Comparison of ENCODE assay signal across 8 cellular contexts in genomic region chr14:102917469-102918211, GRCh38. TPM values are rescaled to one million over a fixed set of nuclear protein-coding genes. Genes with fewer than 3 reads are reported as not detected.
DNase-seq lines count a peak whose midpoint lies in the region; ATAC-seq and TF ChIP-seq lines count a peak whose summit lies in the region.

No MANE protein-coding gene starts in this region.

- H3K4me1 ChIP-seq in lower lobe of right lung, result no peaks in the 10 kb centered on the region

- H3K27me3 Mint-ChIP-seq in WTC11 (ENCODE audit: low read depth), result no peaks in the 10 kb centered on the region

- peak; percentile 29 for DNase-seq in DMS79 (lab: John Stamatoyannopoulos, UW)
- DNase-seq in WTC11 (ENCODE audit: low spot score), result peak; percentile 84
- peak; percentile 52 to 54 for DNase-seq in cardiac fibroblast (ENCODE audit: low read depth in 2 of 2)
- peak; percentile 66 for DNase-seq in lower lobe of right lung
- DNase-seq in stimulated activated CD8-positive, alpha-beta memory T cell treated with anti-CD3 and anti-CD28 coated beads, Interleukin-4, amount 100 ng/mL, for 48 hours, result peak; percentile 84
- DNase-seq in NCI-H226, result no peak

- H3K4me3 ChIP-seq in cardiac fibroblast (replicated peaks in 1 of 2; ENCODE audit: low read depth in 2 of 2, low read length in 2 of 2) (no peak overlapping the region), lower lobe of right lung (no peak overlapping the region)

- H3K4me3 Mint-ChIP-seq in WTC11, result no peak overlapping the region

- CTCF ChIA-PET in WTC11 (lab: Charles Lee), result interaction anchor here (0.5 to 2.7 kb wide), 15 partner anchors 10 to 393 kb away, joined by 3 to 14 read pairs (median 3); no protein-coding TSS in a partner anchor

- H3K36me3 ChIP-seq in lower lobe of right lung, result no peaks in the 10 kb centered on the region

- ATAC-seq in WTC11 (peak; percentile 77), lower lobe of right lung (peak; percentile 10 to 50), HG03571 (IDR thresholded peaks at IDR 0.05; ENCODE audit: unreplicated experiment) (no peak)

- no peak overlapping the region for H3K27ac Mint-ChIP-seq in WTC11

- no peaks in the 10 kb centered on the region for H3K36me3 Mint-ChIP-seq in WTC11

- H3K27ac ChIP-seq in lower lobe of right lung, result no peak overlapping the region

- no peaks in the 10 kb centered on the region for H3K9me3 Mint-ChIP-seq in WTC11

- H3K4me1 Mint-ChIP-seq in WTC11, result no peaks in the 10 kb centered on the region

- TF ChIP-seq EP300 in Ishikawa (IDR thresholded peaks at IDR 0.05; ENCODE audit: borderline replicate concordance), result no peak

- TF ChIP-seq CTCF in WTC11 (IDR thresholded peaks at IDR 0.05), result peak; percentile 63
- peak; percentile 77 for TF ChIP-seq CTCF in cardiac fibroblast (IDR thresholded peaks at IDR 0.05; ENCODE audit: low read depth, low read length)
- peak; percentile 62 for TF ChIP-seq CTCF in lower lobe of right lung (IDR thresholded peaks at IDR 0.05)

- no peaks in the 10 kb centered on the region for H3K9me3 ChIP-seq in lower lobe of right lung

- POLR2A ChIA-PET in WTC11 (lab: Charles Lee), result no interaction called here

- peak; percentile 80 for TF ChIP-seq RAD21 in Ishikawa (IDR thresholded peaks at IDR 0.05; ENCODE audit: low read depth)

- intact Hi-C loops in lower lobe of right lung (cut with DNase I), result no loop called here

- H3K27me3 ChIP-seq in lower lobe of right lung (ENCODE audit: low read depth), result peaks cover 5% of the 10 kb centered on the region

TF ChIP-seq in Ishikawa, 13 proteins besides CTCF, POLR2A, EP300 and RAD21:
- TF ChIP-seq TEAD4 (IDR thresholded peaks at IDR 0.05) (no peak), CEBPB (IDR thresholded peaks at IDR 0.05) (no peak), EGR1 (IDR thresholded peaks at IDR 0.05) (no peak), CREB1 (IDR thresholded peaks at IDR 0.05; ENCODE audit: low read depth) (no peak), ZBTB7A (IDR thresholded peaks at IDR 0.05; ENCODE audit: low read depth) (no peak; the same call in 1 of the 2 replicates), MAX (IDR thresholded peaks at IDR 0.05) (no peak), FOXM1 (IDR thresholded peaks at IDR 0.05; ENCODE audit: borderline replicate concordance, low read depth) (no peak), NFIC (IDR thresholded peaks at IDR 0.05) (no peak)

TF ChIP-seq in WTC11, 78 proteins besides CTCF, POLR2A, EP300 and RAD21:
- no peak for TF ChIP-seq ZNF425 (CRISPR knock-in tag; conservative IDR thresholded peaks at IDR 0.05)
- TF ChIP-seq HMGXB4 (CRISPR knock-in tag; IDR thresholded peaks at IDR 0.05), result 0 out of 2 replicates have a peak, but pooled peaks have one; percentile 42

RNA-seq across cellular contexts. Expression of gene AMN, which starts 4.8 kb away (rescaled TPM):
- total RNA-seq in WTC11 (2021) (2.4 to 3.0 TPM (median 2.8 TPM) in 3 replicates), lower lobe of right lung (13.7 TPM)
